Comparison of ENCODE assay signal across 16 cellular contexts in the genomic region with DNA sequence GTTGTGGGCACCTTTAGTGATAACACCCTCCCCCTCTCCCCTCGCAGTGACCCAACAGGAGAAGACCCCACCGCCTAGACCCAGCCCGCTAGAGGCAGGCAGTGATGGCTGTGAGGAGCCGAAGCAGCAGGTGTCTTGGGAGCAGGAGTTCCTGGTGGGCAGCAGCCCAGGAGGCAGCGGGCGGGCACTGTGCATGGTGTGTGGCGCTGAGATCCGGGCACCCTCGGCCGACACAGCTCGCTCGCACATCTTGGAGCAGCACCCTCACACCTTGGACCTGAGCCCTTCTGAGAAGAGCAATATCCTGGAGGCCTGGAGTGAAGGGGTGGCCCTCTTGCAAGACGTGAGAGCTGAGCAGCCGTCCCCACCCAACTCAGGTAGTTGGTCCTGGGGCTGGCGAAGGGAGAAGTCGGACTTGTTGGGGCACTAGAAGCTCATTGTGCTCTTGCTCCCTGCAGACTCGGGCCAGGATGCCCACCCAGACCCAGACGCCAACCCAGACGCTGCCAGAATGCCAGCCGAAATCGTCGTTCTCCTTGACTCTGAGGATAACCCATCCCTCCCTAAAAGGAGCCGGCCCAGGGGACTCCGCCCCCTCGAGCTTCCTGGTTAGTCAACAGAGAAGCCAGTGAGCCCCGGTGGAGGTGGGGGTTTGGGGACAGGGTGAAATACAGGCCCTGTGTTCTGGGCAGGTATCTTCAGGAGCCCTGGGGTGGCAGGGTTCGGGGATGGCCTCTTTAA. TPM values are rescaled to one million over a fixed set of nuclear protein-coding genes. Genes with fewer than 3 reads are reported as not detected.
DNase-seq lines count a peak whose midpoint lies in the region; ATAC-seq, FAIRE-seq and TF ChIP-seq lines count a peak whose summit lies in the region.
"Had no signal": no experiment of that assay in that cellular context is flagged by ENCODE, and none has a peak within 500 bp of the region (broad histone marks: within the 10 kb centered on the region; RNA-seq: fewer than 3 reads in every experiment).

No MANE protein-coding gene starts in this region.

- no peak for TF ChIP-seq CTCF in right atrium auricular region (IDR thresholded peaks at IDR 0.05)
- no peak for TF ChIP-seq CTCF in kidney (IDR thresholded peaks at IDR 0.05; ENCODE audit: borderline replicate concordance, extremely low read depth, insufficient read depth)
- no peak for TF ChIP-seq CTCF in testis (IDR thresholded peaks at IDR 0.05)

- ATAC-seq in Right ventricle myocardium inferior (no peak), GM21529 (IDR thresholded peaks at IDR 0.05; ENCODE audit: unreplicated experiment) (no peak)
- ATAC-seq: GM23338 had no signal

- 93 to 95% methylated on average over 23 to 27 of the region's 27 CpGs for WGBS in testis, 2 donors

- no peak overlapping the region for H3K27ac ChIP-seq in right atrium auricular region
- H3K27ac ChIP-seq in kidney (ENCODE audit: low read depth in 2 of 2, low read length in 2 of 2) = no peak overlapping the region
- H3K27ac ChIP-seq in testis = no peak overlapping the region
- H3K27ac ChIP-seq: 22Rv1 had no signal

- no peak for FAIRE-seq in kidney (lab: Jason Lieb, UNC)
- FAIRE-seq: GM18507 had no signal

- intact Hi-C loops in Right ventricle myocardium inferior (cut with DNase I) (no loop called here), kidney (cut with DNase I) (no loop called here), testis (cut with DNase I; ENCODE audit: low total_unique reads) (no loop called here)

- TF ChIP-seq POLR2A in testis (IDR thresholded peaks at IDR 0.05) = no peak

- H3K4me3 ChIP-seq in right atrium auricular region (no peak overlapping the region), NT2/D1 (ENCODE audit: insufficient read length, low read depth) (no peak overlapping the region), kidney (ENCODE audit: low read length in 2 of 2) (no peak overlapping the region), testis (no peak overlapping the region)
- H3K4me3 ChIP-seq: GM23338, HAP-1 had no signal

- H3K9me3 ChIP-seq in right atrium auricular region = no peaks in the 10 kb centered on the region
- H3K9me3 ChIP-seq in NT2/D1 (ENCODE audit: insufficient read depth, low read length) = no peaks in the 10 kb centered on the region
- H3K9me3 ChIP-seq in kidney (ENCODE audit: control insufficient read depth in 1 of 2, low read length in 2 of 2) = no peaks in the 10 kb centered on the region
- H3K9me3 ChIP-seq in testis = no peaks in the 10 kb centered on the region
- H3K9me3 ChIP-seq: HAP-1 had no signal

- H3K27me3 ChIP-seq in right atrium auricular region (no peaks in the 10 kb centered on the region), NT2/D1 (ENCODE audit: insufficient read depth, insufficient read length) (no peaks in the 10 kb centered on the region), testis (no peaks in the 10 kb centered on the region)

- peaks cover 0 to 13% of the 10 kb centered on the region in 2 donors for H3K4me1 ChIP-seq in right atrium auricular region
- H3K4me1 ChIP-seq in NT2/D1 (ENCODE audit: insufficient read depth, insufficient read length) = peaks cover 11% of the 10 kb centered on the region
- H3K4me1 ChIP-seq in kidney (ENCODE audit: control insufficient read depth in 1 of 2, insufficient read depth in 1 of 2, low read depth in 1 of 2, low read length in 2 of 2) = peaks cover 0 to 11% of the 10 kb centered on the region in 2 donors
- no peaks in the 10 kb centered on the region for H3K4me1 ChIP-seq in testis

- DNase-seq in Right ventricle myocardium inferior (ENCODE audit: missing footprints) = peak; percentile 60
- no peak for DNase-seq in right atrium auricular region (ENCODE audit: low spot score)
- no peak for DNase-seq in NT2/D1 (ENCODE audit: low read depth, low spot score)
- DNase-seq in kidney = peak; percentile 75
- DNase-seq in activated CD4-positive, alpha-beta T cell treated with anti-CD3 and anti-CD28 coated beads, Interleukin-2, amount 50 U/mL, for 48 hours = no peak
- no peak for DNase-seq in testis
- DNase-seq: ACHN; C1 segment of cervical spinal cord; Calu3; CD4-positive, alpha-beta T cell; DMS 273 treated with DMSO at 0.1 percent for 48 hours had no signal

- H3K36me3 ChIP-seq in right atrium auricular region (peaks cover 50% of the 10 kb centered on the region), NT2/D1 (ENCODE audit: insufficient read depth, insufficient read length, low read length) (peaks cover 84% of the 10 kb centered on the region), kidney (ENCODE audit: control insufficient read depth in 1 of 2, insufficient read depth in 2 of 2, low read length in 2 of 2) (peaks cover 17 to 34% of the 10 kb centered on the region in 2 donors), testis (ENCODE audit: low read depth, missing control alignments) (no peaks in the 10 kb centered on the region)

- H3K9ac ChIP-seq in NT2/D1 (ENCODE audit: insufficient read length, low read depth) = peak overlapping the region; percentile 46
- no peak overlapping the region for H3K9ac ChIP-seq in kidney (ENCODE audit: low read length in 2 of 2)

RNA-seq across cellular contexts. Expression of a gene that starts 4.7 kb away (rescaled TPM):
- 11.9 TPM for total RNA-seq in Right ventricle myocardium inferior
- 10 to 100 TPM in 1 of 2 donors, 1 to 10 TPM in 1; 7.0 to 12.1 TPM for total RNA-seq in right atrium auricular region
- 10.9 TPM for total RNA-seq in kidney
- polyA plus RNA-seq in kidney (ENCODE audit: insufficient read depth, low read depth, low replicate concordance) = 14.2 TPM
- 10 to 100 TPM; 38.6 to 45.1 TPM for total RNA-seq in testis
- 71.6 TPM for polyA plus RNA-seq in testis (ENCODE audit: insufficient read depth, low read depth, low replicate concordance)

RNA-seq across cellular contexts. Expression of a gene that starts 21.0 kb away (rescaled TPM):
- 37.4 TPM for total RNA-seq in Right ventricle myocardium inferior
- total RNA-seq in right atrium auricular region = 10 to 100 TPM; 29.3 to 31.5 TPM
- total RNA-seq in kidney = 42.6 TPM
- polyA plus RNA-seq in kidney (ENCODE audit: insufficient read depth, low read depth, low replicate concordance) = 11.7 TPM
- total RNA-seq in testis = 10 to 100 TPM; 51.7 to 52.8 TPM
- 24.7 TPM for polyA plus RNA-seq in testis (ENCODE audit: insufficient read depth, low read depth, low replicate concordance)

RNA-seq across cellular contexts. Expression of a gene that starts 49.4 kb away (rescaled TPM):
- total RNA-seq in Right ventricle myocardium inferior (12.6 TPM), right atrium auricular region (10 to 100 TPM; 12.2 to 18.5 TPM), kidney (14.4 TPM), testis (10 to 100 TPM; 19.5 to 31.0 TPM)
- polyA plus RNA-seq in kidney (ENCODE audit: insufficient read depth, low read depth, low replicate concordance) (10.8 TPM), testis (ENCODE audit: insufficient read depth, low read depth, low replicate concordance) (12.0 TPM)

Comparison
In these comparisons a context has a peak if more than half of its experiments do, and no peak if none do; other contexts are left out.
1. DNase-seq: peak in Right ventricle myocardium inferior (single experiment) and kidney (single experiment); none in right atrium auricular region (single experiment), NT2/D1 (single experiment), activated CD4-positive, alpha-beta T cell treated with anti-CD3 and anti-CD28 coated beads, Interleukin-2, amount 50 U/mL, for 48 hours (0 of 2) and testis (single experiment).